ENCODE assay signal across 9 cellular contexts in genomic region chr11:76208829-76209670, GRCh38. TPM values are rescaled to one million over a fixed set of nuclear protein-coding genes. Genes with fewer than 3 reads are reported as not detected.
A peak's percentile ranks its signal among the peaks of the same experiment; 100 is the strongest.
DNase-seq lines count a peak whose midpoint lies in the region; ATAC-seq and TF ChIP-seq lines count a peak whose summit lies in the region.
"Had no signal": no experiment of that assay in that cellular context is flagged by ENCODE, and none has a peak within 500 bp of the region (broad histone marks: within the 10 kb centered on the region; RNA-seq: fewer than 3 reads in every experiment).

No MANE protein-coding gene starts in this region.

- H3K79me2 ChIP-seq in OCI-LY7 (ENCODE audit: insufficient read depth, low read depth, low read length) = no peaks in the 10 kb centered on the region

- peak; percentile 35 for DNase-seq in COR-L47 (lab: John Stamatoyannopoulos, UW)
- peak; percentile 60 for DNase-seq in OCI-LY7 (ENCODE audit: low spot score)
- peak; percentile 86 to 87 for DNase-seq in activated T-cell treated with anti-CD3 and anti-CD28 coated beads, Interleukin-2, amount 50 U/mL, for 48 hours
- DNase-seq in fibroblast of peridontal ligament (ENCODE audit: extremely low read depth) = peak; percentile 18
- peak; percentile 83 for DNase-seq in natural killer cell treated with Interleukin-12 subunit alpha and Interleukin-12 subunit beta and Interleukin-15 and Interleukin-18, amount 100 ng/mL, for 72 hours (ENCODE audit: low spot score)
- peak; percentile 56 to 80 (median 64) for DNase-seq in stimulated activated naive CD4-positive, alpha-beta T cell (lab: John Stamatoyannopoulos, UW)

- no peaks in the 10 kb centered on the region for H3K36me3 Mint-ChIP-seq in natural killer cell treated with Interleukin-12 subunit alpha and Interleukin-12 subunit beta and Interleukin-15 and Interleukin-18, amount 100 ng/mL, for 72 hours

- CTCF ChIA-PET in OCI-LY7 (lab: Charles Lee; ENCODE audit: unreplicated experiment) = interaction anchor here (0.6 to 2.3 kb wide), 4 partner anchors 10 to 307 kb away, joined by 3 to 14 read pairs (median 5); no protein-coding TSS in a partner anchor

- H4K20me1 ChIP-seq in OCI-LY7 (ENCODE audit: insufficient read depth, low read length) = no peaks in the 10 kb centered on the region

- H3K27ac Mint-ChIP-seq in natural killer cell treated with Interleukin-12 subunit alpha and Interleukin-12 subunit beta and Interleukin-15 and Interleukin-18, amount 100 ng/mL, for 72 hours = no peak overlapping the region

- H3K4me1 ChIP-seq in OCI-LY7 (ENCODE audit: insufficient read depth, low read length, poor library complexity, severe bottlenecking) = no peaks in the 10 kb centered on the region

- H3K9me2 ChIP-seq in OCI-LY7 (ENCODE audit: insufficient read depth, low read length) = no peaks in the 10 kb centered on the region

- H3K4me3 ChIP-seq in OCI-LY7 (ENCODE audit: low read depth, low read length, poor library complexity, severe bottlenecking) = peak overlapping the region; percentile 56

- peak overlapping the region; percentile 76 for H3K4me2 ChIP-seq in OCI-LY7 (ENCODE audit: low read length)

- POLR2A ChIA-PET in OCI-LY7 (lab: Charles Lee) = no interaction called here

- no peak overlapping the region; the same call in 1 of the 2 replicates for H2AFZ ChIP-seq in OCI-LY7 (ENCODE audit: low read length)

- ATAC-seq in HG03108 (IDR thresholded peaks at IDR 0.05; ENCODE audit: unreplicated experiment) (peak; percentile 32), GM18505 (IDR thresholded peaks at IDR 0.05; ENCODE audit: unreplicated experiment) (no peak)
- ATAC-seq in natural killer cell treated with Interleukin-12 subunit alpha and Interleukin-12 subunit beta and Interleukin-15 and Interleukin-18, amount 100 ng/mL, for 72 hours = peak; percentile 73

- TF ChIP-seq CTCF in OCI-LY7 (conservative IDR thresholded peaks at IDR 0.05; ENCODE audit: low read length) = peak; percentile 79

- H3K4me3 Mint-ChIP-seq in natural killer cell treated with Interleukin-12 subunit alpha and Interleukin-12 subunit beta and Interleukin-15 and Interleukin-18, amount 100 ng/mL, for 72 hours = peak overlapping the region; percentile 53

- H3K4me1 Mint-ChIP-seq in natural killer cell treated with Interleukin-12 subunit alpha and Interleukin-12 subunit beta and Interleukin-15 and Interleukin-18, amount 100 ng/mL, for 72 hours (ENCODE audit: low read depth in 2 of 2) = peaks cover 15 to 18% of the 10 kb centered on the region in 2 donors

- no peaks in the 10 kb centered on the region for H3K9me3 Mint-ChIP-seq in natural killer cell treated with Interleukin-12 subunit alpha and Interleukin-12 subunit beta and Interleukin-15 and Interleukin-18, amount 100 ng/mL, for 72 hours

- H3K27ac ChIP-seq in OCI-LY7 (ENCODE audit: low read depth, low read length, poor library complexity, severe bottlenecking) = no peak overlapping the region

- no TSS peak for BruUV-seq in OCI-LY7 (replicated peaks; lab: Mats Ljungman, UMichigan)

- H3K9me3 ChIP-seq in OCI-LY7 (ENCODE audit: low read length) = no peaks in the 10 kb centered on the region

- peaks cover 29 to 34% of the 10 kb centered on the region in 2 donors for H3K27me3 Mint-ChIP-seq in natural killer cell treated with Interleukin-12 subunit alpha and Interleukin-12 subunit beta and Interleukin-15 and Interleukin-18, amount 100 ng/mL, for 72 hours

- no peak for TF ChIP-seq POLR2A in GM18505 (IDR thresholded peaks at IDR 0.05; ENCODE audit: borderline replicate concordance, extremely low read depth, insufficient read depth, insufficient read length)

- intact Hi-C loops in OCI-LY7 (cut with micrococcal nuclease; ENCODE audit: unreplicated experiment) = loop anchor here (1.0 to 5.0 kb wide), 2 partner anchors 109 to 312 kb away; no protein-coding TSS in a partner anchor

- no peaks in the 10 kb centered on the region for H3K36me3 ChIP-seq in OCI-LY7 (ENCODE audit: insufficient read depth, low read length)

RNA-seq across cellular contexts. Expression of gene WNT11, which starts 2.7 kb away (rescaled TPM):
- total RNA-seq in OCI-LY7 (2014; rRNA removed; shearing (Covaris generic)) = not detected in 2 replicates
- not detected in 2 replicates for total RNA-seq in OCI-LY7 (2022)
- 1 to 10 TPM in 1 of 2 donors, under 1 TPM in 1; 0.57 to 1.7 TPM for total RNA-seq in natural killer cell treated with Interleukin-12 subunit alpha and Interleukin-12 subunit beta and Interleukin-15 and Interleukin-18, amount 100 ng/mL, for 72 hours
- total RNA-seq: T-helper 2 cell treated with Interferon-gamma antibody and Interleukin-4, amounts not matched to agents 100 ng/mL and 5 ng/mL, for 36 hours had no signal

Comparison
In these comparisons a context has a peak if more than half of its experiments do, and no peak if none do; other contexts are left out.
1. DNase-seq: peak in every context shown above with its lines; median percentile 86 in activated T-cell treated with anti-CD3 and anti-CD28 coated beads, Interleukin-2, amount 50 U/mL, for 48 hours; 83 in natural killer cell treated with Interleukin-12 subunit alpha and Interleukin-12 subunit beta and Interleukin-15 and Interleukin-18, amount 100 ng/mL, for 72 hours; 64 in stimulated activated naive CD4-positive, alpha-beta T cell; 60 in OCI-LY7; 35 in COR-L47; 18 in fibroblast of peridontal ligament.